ENCODE assay signal across 18 cellular contexts in the genomic region with DNA sequence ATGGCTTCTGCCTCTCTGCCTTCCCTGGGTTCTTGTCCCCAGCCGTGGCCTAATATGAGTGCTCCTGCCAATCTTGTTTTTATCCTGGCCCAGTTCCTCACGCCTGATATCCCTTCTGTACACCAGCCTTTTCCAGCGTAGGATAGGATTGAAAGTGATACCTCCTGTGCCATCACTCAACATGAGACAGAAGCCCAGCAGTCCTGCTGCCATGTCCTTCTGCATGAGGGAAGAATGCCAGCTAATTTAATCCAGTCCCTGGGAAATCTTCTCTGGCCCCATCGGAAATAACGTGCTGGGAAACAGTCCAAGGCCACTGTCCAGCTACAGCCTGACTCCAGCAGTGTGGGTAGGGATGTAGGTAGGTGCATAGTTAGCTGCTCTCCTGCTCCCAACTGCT.
DNase-seq lines count a peak whose midpoint lies in the region; ATAC-seq, FAIRE-seq and TF ChIP-seq lines count a peak whose summit lies in the region.
"Had no signal": no experiment of that assay in that cellular context is flagged by ENCODE, and none has a peak within 500 bp of the region (broad histone marks: within the 10 kb centered on the region; RNA-seq: fewer than 3 reads in every experiment).

No MANE protein-coding gene starts in this region.

- intact Hi-C loops in HepG2 (cut with micrococcal nuclease; ENCODE audit: unreplicated experiment) = no loop called here

- no peaks in the 10 kb centered on the region for H3K36me3 ChIP-seq in HepG2 (replicated peaks in 1 of 2; ENCODE audit: control insufficient read depth in 1 of 2, insufficient read depth in 2 of 2, low read length in 2 of 2)

- CTCF ChIA-PET in HepG2 (lab: Yijun Ruan, JAX; ENCODE audit: low intra/inter-chr PET ratio, low total read pairs) = no interaction called here

- no peak overlapping the region for H3K9ac ChIP-seq in HepG2 (ENCODE audit: insufficient read depth, low read depth, low read length)

- FAIRE-seq in HepG2 (lab: Jason Lieb, UNC) = no peak
- FAIRE-seq: G401.6 had no signal

- no peak overlapping the region for H3K4me2 ChIP-seq in HepG2 (ENCODE audit: low read depth, low read length)

- peak; percentile 64 for ATAC-seq in HepG2
- ATAC-seq: Panc1 had no signal

- no peaks in the 10 kb centered on the region for H3K9me3 ChIP-seq in HepG2 (ENCODE audit: low read length)

- TF ChIP-seq EP300 in HepG2 (IDR thresholded peaks at IDR 0.05; ENCODE audit: low read depth in 2 of 2, low read length in 2 of 2) (no peak), HepG2 (CRISPR knock-in tag; IDR thresholded peaks at IDR 0.05; ENCODE audit: borderline replicate concordance) (no peak)

- no peaks in the 10 kb centered on the region for H4K20me1 ChIP-seq in HepG2 (ENCODE audit: insufficient read depth, low read length)

- in situ Hi-C loops in HepG2 (cut with HindIII; ENCODE audit: extremely low pct_ligation_motif_present, low pct_unique_long_range_greater_than_20kb) = no loop called here

- no peak for TF ChIP-seq POLR2A in HepG2 (IDR thresholded peaks at IDR 0.05; ENCODE audit: insufficient read depth in 1 of 2, low read depth in 2 of 2, low read length in 2 of 2)

- no peak overlapping the region for H3K27ac ChIP-seq in HepG2 (ENCODE audit: extremely low read length, insufficient read depth, low read length)

- H3K79me2 ChIP-seq in HepG2 (ENCODE audit: insufficient read depth, low read length) = no peaks in the 10 kb centered on the region

- no peak overlapping the region for H2AFZ ChIP-seq in HepG2 (ENCODE audit: low read length)

- no TSS peak for BruUV-seq in HepG2 (replicated peaks; lab: Mats Ljungman, UMichigan)

- H3K4me3 ChIP-seq in HepG2 (replicated peaks in 1 of 3; ENCODE audit: insufficient read depth in 1 of 3, low read depth in 2 of 3, low read length in 3 of 3) = no peak overlapping the region

- no peak for TF ChIP-seq RAD21 in HepG2 (CRISPR knock-in tag; IDR thresholded peaks at IDR 0.05)

- no peak for TF ChIP-seq CTCF in HepG2 (CRISPR knock-in tag; IDR thresholded peaks at IDR 0.05)

- POLR2A ChIA-PET in HepG2 (lab: Yijun Ruan, JAX) = no interaction called here

- DNase-seq in NCI-H1694 (lab: John Stamatoyannopoulos, UW) = peak; percentile 53
- DNase-seq in NCI-H446 (lab: John Stamatoyannopoulos, UW) = peak; percentile 59 to 89
- peak; percentile 61 to 92 for DNase-seq in cerebellar nuclear complex (lab: John Stamatoyannopoulos, UW)
- no peak for DNase-seq in HepG2 (ENCODE audit: low spot score)
- no peak for DNase-seq in NCI-H1105 (lab: John Stamatoyannopoulos, UW)
- no peak for DNase-seq in activated naive CD4-positive, alpha-beta T cell (lab: John Stamatoyannopoulos, UW)
- no peak for DNase-seq in AG08395 (ENCODE audit: low spot score)
- DNase-seq: CD4-positive, CD25-positive, alpha-beta regulatory T cell; DMS79 treated with DMSO at 0.1 percent for 48 hours; HCEC 1CT; Kasumi-1; MM.1S; NCI-H1930; NCI-H510A; NCI-H774; SHP77 treated with DMSO at 0.1 percent for 48 hours had no signal

- peaks cover 21% of the 10 kb centered on the region for H3K4me1 ChIP-seq in HepG2 (ENCODE audit: insufficient read depth, low read length)

- 60% methylated on average over 4 of the region's 5 CpGs for WGBS in HepG2 (ENCODE audit: low lambda C conversion rate)

- H3K27me3 ChIP-seq in HepG2 (ENCODE audit: control insufficient read depth in 1 of 2, insufficient read depth in 2 of 2, low read length in 2 of 2) = peaks cover 0 to 20% of the 10 kb centered on the region in 2 experiments; a peak in 2 of 5 replicates

TF ChIP-seq in HepG2, 621 proteins besides CTCF, POLR2A, EP300 and RAD21:
- TF ChIP-seq MATR3 (CRISPR knock-in tag; IDR thresholded peaks at IDR 0.05) (no peak), RBFOX2 (IDR thresholded peaks at IDR 0.05; ENCODE audit: low read depth, low read length) (no peak), SMAD3 (CRISPR knock-in tag; IDR thresholded peaks at IDR 0.05) (no peak)
- TF ChIP-seq, protein P1, sequence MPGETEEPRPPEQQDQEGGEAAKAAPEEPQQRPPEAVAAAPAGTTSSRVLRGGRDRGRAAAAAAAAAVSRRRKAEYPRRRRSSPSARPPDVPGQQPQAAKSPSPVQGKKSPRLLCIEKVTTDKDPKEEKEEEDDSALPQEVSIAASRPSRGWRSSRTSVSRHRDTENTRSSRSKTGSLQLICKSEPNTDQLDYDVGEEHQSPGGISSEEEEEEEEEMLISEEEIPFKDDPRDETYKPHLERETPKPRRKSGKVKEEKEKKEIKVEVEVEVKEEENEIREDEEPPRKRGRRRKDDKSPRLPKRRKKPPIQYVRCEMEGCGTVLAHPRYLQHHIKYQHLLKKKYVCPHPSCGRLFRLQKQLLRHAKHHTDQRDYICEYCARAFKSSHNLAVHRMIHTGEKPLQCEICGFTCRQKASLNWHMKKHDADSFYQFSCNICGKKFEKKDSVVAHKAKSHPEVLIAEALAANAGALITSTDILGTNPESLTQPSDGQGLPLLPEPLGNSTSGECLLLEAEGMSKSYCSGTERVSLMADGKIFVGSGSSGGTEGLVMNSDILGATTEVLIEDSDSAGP (CRISPR knock-in tag; IDR thresholded peaks at IDR 0.05; ENCODE audit: borderline replicate concordance) = no peak

Comparison
In these comparisons a context has a peak if more than half of its experiments do, and no peak if none do; other contexts are left out.
1. DNase-seq: peak in NCI-H1694 (single experiment), NCI-H446 (2 of 2) and cerebellar nuclear complex (2 of 2); none in HepG2 (single experiment), NCI-H1105 (single experiment), activated naive CD4-positive, alpha-beta T cell (0 of 4) and AG08395 (single experiment).